8 cellular contexts compared by ENCODE assay signal in the genomic region with DNA sequence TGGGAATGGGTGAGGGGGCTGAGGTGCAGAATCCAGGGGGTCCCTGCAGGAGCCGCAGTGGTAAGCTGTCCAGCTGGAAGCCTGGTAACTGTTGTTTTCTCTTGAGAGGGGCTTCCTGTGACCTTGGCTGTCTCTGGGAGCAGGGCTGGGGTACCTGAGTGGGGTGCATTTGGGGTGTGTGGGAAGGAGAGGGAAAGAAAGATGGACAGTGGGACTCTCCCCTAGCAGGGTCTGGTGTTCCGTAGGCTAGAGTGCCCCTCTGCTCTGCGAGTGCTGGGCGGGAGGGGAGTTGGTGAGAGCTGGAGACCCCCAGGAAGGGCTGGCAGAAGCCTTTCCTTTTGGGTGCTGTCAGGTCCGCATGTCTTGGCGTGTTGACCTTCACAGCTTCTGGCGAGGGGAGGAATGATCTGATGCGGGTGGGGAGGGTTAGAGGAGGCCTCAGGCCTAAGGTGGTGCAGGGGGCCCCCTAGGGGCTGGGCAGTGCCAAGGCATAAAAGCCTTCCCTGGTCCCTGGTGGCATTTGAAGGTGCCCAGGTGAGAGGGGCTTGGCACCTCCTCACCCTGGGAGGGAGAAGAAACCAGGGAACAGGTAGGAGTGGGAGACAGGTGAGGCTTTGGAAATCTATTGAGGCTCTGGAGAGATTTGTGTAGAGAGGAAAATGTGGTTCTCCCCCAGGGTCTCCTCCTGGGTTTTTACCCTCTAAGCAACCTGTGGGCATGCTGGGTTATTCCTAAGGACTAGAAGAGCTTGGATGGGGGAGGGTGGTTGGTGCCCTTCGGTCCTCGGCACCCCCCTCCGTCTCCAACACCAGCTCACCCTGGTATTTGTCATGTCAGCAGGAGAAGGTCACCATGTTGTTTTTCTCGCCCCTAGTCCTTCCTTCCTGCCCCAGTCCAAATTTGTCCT. TPM values are rescaled to one million over a fixed set of nuclear protein-coding genes. Genes with fewer than 3 reads are reported as not detected.
DNase-seq lines count a peak whose midpoint lies in the region; ATAC-seq and TF ChIP-seq lines count a peak whose summit lies in the region.

No MANE protein-coding gene starts in this region.

- dilution Hi-C loops in mammary epithelial cell (cut with HindIII; ENCODE audit: low sequenced_read_pairs) = no loop called here

- intact Hi-C loops in mammary epithelial cell (cut with micrococcal nuclease) = loop anchor here (1.0 to 10.0 kb wide), 3 partner anchors 84 to 461 kb away; no protein-coding TSS in a partner anchor

- H3K27ac Mint-ChIP-seq in T-helper 2 cell treated with Interferon-gamma antibody and Interleukin-4, amounts not matched to agents 5 μg/mL and 100 μg/mL, for 36 hours = peak overlapping the region; percentile 48

- H3K4me3 ChIP-seq in LNCaP clone FGC (ENCODE audit: low read depth, low read length) (peak overlapping the region; percentile 95), mammary epithelial cell (replicated peaks in 1 of 3; ENCODE audit: insufficient read depth in 1 of 3, low read depth in 2 of 3, low read length in 3 of 3) (peak overlapping the region; percentile 97 to 98 (median 98))

- H3K79me2 ChIP-seq in mammary epithelial cell (ENCODE audit: insufficient read depth, low read length) = peaks cover 83% of the 10 kb centered on the region

- in situ Hi-C loops in mammary epithelial cell (cut with MboI; ENCODE audit: low sequenced_read_pairs in 2 of 2) = loop anchor here in 1 of 2 donors (5.0 to 10.0 kb wide), 3 partner anchors 51 to 289 kb away; no protein-coding TSS in a partner anchor

- CTCF ChIA-PET in mammary epithelial cell (lab: Charles Lee; ENCODE audit: low non-redundant PET) = interaction anchor here (0.5 to 1.0 kb wide), 3 partner anchors 49 to 186 kb away, joined by 5 to 7 read pairs (median 6); no protein-coding TSS in a partner anchor

- H3K9me3 Mint-ChIP-seq in T-helper 2 cell treated with Interferon-gamma antibody and Interleukin-4, amounts not matched to agents 5 μg/mL and 100 μg/mL, for 36 hours = no peaks in the 10 kb centered on the region

- peak; percentile 49 to 58 for DNase-seq in SHP77 (lab: John Stamatoyannopoulos, UW)
- no peak for DNase-seq in SHP77 treated with DMSO at 0.1 percent for 48 hours (lab: John Stamatoyannopoulos, UW)
- peak; percentile 58 for DNase-seq in LNCaP clone FGC (ENCODE audit: low read depth)
- DNase-seq in T-helper 2 cell treated with Interferon-gamma antibody and Interleukin-4, amounts not matched to agents 5 μg/mL and 100 μg/mL, for 36 hours (ENCODE audit: low spot score) = peak; percentile 56
- DNase-seq in mammary epithelial cell = peak; percentile 62
- peak; percentile 56 to 60 for DNase-seq in stimulated activated CD4-positive, alpha-beta T cell treated with anti-CD3 and anti-CD28 coated beads, Interleukin-4, amount 100 ng/mL, for 48 hours (ENCODE audit: low read depth in 2 of 2)

- H3K4me2 ChIP-seq in mammary epithelial cell (ENCODE audit: insufficient read depth, low read depth, low read length) = peak overlapping the region; percentile 80

- H4K20me1 ChIP-seq in mammary epithelial cell (ENCODE audit: insufficient read depth, low read length) = peaks cover 13% of the 10 kb centered on the region

- TSS peak; percentile 74 for BruUV-seq in mammary epithelial cell (replicated peaks; lab: Mats Ljungman, UMichigan)

- H3K4me1 Mint-ChIP-seq in T-helper 2 cell treated with Interferon-gamma antibody and Interleukin-4, amounts not matched to agents 5 μg/mL and 100 μg/mL, for 36 hours (ENCODE audit: low read depth) = peaks cover 35% of the 10 kb centered on the region

- H3K27me3 ChIP-seq in mammary epithelial cell (ENCODE audit: insufficient read depth, low read length) (no peaks in the 10 kb centered on the region), layer of hippocampus (ENCODE audit: control insufficient read depth, insufficient read depth, low read length) (no peaks in the 10 kb centered on the region)

- peaks cover 39% of the 10 kb centered on the region for H3K36me3 ChIP-seq in mammary epithelial cell (ENCODE audit: insufficient read depth, low read length)

- no peaks in the 10 kb centered on the region for H3K27me3 Mint-ChIP-seq in T-helper 2 cell treated with Interferon-gamma antibody and Interleukin-4, amounts not matched to agents 5 μg/mL and 100 μg/mL, for 36 hours (ENCODE audit: low read depth)

- H3K9me3 ChIP-seq in mammary epithelial cell (replicated peaks; ENCODE audit: insufficient read depth, low read length) = no peaks in the 10 kb centered on the region

- H3K4me3 Mint-ChIP-seq in T-helper 2 cell treated with Interferon-gamma antibody and Interleukin-4, amounts not matched to agents 5 μg/mL and 100 μg/mL, for 36 hours = peak overlapping the region; percentile 91

- H3K36me3 Mint-ChIP-seq in T-helper 2 cell treated with Interferon-gamma antibody and Interleukin-4, amounts not matched to agents 5 μg/mL and 100 μg/mL, for 36 hours (ENCODE audit: low read depth) = peaks cover 16% of the 10 kb centered on the region

- peaks cover 30% of the 10 kb centered on the region for H3K4me1 ChIP-seq in mammary epithelial cell (ENCODE audit: insufficient read depth, low read length)

- no peak for ATAC-seq in GM18909 (IDR thresholded peaks at IDR 0.05; ENCODE audit: poor library complexity, unreplicated experiment)

- H3K27ac ChIP-seq in mammary epithelial cell (ENCODE audit: insufficient read depth, low read depth, low read length) (peak overlapping the region; percentile 87), layer of hippocampus (ENCODE audit: low read depth, low read length) (peak overlapping the region; percentile 80)

- 64% methylated on average over 6 of the region's 12 CpGs for WGBS in mammary epithelial cell (ENCODE audit: low coverage, missing lambda C conversion rate)

- TF ChIP-seq CTCF in LNCaP clone FGC (IDR thresholded peaks at IDR 0.05; ENCODE audit: control insufficient read depth, extremely low read depth, insufficient read depth) = peak; percentile 76
- peak; percentile 79 to 93 for TF ChIP-seq CTCF in mammary epithelial cell (conservative IDR thresholded peaks at IDR 0.05 in 1 of 2, IDR thresholded peaks at IDR 0.05 in 1 of 2; ENCODE audit: extremely low read depth in 1 of 2, insufficient read depth in 1 of 2, low read depth in 1 of 2, low read length in 2 of 2)

- peak overlapping the region; percentile 98 for H3K9ac ChIP-seq in mammary epithelial cell (ENCODE audit: insufficient read depth, low read length)

- no peak overlapping the region for H2AFZ ChIP-seq in mammary epithelial cell (ENCODE audit: low read depth, low read length)

RNA-seq across cellular contexts. Expression of a gene that starts 3.3 kb away (rescaled TPM):
- 100 to 1,000 TPM; 161 to 313 TPM for total RNA-seq in mammary epithelial cell
- polyA plus RNA-seq in mammary epithelial cell = 196 TPM
- 634 TPM for polyA minus RNA-seq in mammary epithelial cell
